In the genomic region with DNA sequence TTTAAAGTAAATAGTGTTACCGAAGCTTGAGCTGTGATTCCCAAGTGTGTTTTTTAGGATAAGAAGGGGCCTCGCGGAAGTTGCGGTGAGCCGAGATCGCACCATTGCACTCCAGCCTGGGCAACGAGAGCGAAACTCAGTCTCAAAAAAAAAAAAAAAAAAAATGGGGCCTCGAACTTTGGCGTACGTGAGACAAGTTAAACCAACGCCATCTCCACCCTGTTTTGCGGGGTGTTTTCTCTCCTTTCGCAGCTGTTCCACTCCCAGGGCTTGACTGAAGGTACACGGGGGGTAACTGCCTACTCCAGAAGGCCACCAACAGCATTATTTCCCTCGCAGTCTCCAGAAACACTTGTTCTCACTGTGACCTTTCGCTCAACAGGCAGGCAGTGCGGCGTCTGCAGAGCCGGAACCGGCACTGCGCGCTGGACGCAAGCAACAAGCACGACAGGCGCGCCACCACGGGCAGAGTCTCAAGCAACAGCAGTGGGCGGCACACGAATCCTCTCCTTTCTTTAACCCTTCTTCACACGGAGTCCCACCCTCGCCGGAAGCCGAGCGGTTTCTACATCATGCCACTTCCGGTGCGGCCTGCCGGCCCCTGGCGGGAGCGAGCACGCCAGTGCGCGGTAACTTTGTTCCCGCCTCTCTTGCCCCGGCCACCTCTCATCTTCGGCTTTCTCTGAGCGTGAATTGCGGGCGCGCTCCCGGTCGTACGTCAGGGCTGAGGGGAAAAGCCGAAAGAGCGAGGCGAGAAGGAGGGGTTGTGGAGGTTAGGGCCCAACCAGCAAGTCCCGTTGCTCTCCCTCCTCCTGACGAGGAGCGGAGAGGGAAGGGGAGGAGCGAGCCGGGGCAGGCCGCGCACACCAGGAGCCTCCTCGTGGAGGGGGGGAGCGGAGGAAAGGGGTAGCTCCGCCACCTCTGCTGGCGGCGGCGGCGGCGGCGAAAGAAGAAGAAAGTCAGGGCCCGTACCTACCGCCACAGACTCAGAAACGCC, we compare ENCODE assay signal across 8 cellular contexts. TPM values are rescaled to one million over a fixed set of nuclear protein-coding genes. Genes with fewer than 3 reads are reported as not detected.
A peak's percentile ranks its signal among the peaks of the same experiment; 100 is the strongest.
DNase-seq lines count a peak whose midpoint lies in the region; ATAC-seq and TF ChIP-seq lines count a peak whose summit lies in the region.

No MANE protein-coding gene starts in this region.

- WGBS in spleen, 5 donors = 0 to 1% (median 1%) methylated on average over 62 to 67 of the region's 75 CpGs

- TF ChIP-seq CTCF in spleen (IDR thresholded peaks at IDR 0.05 in 8 of 11, conservative IDR thresholded peaks at IDR 0.05 in 3 of 11) = peak in 4 of 11 experiments; percentile 13 to 39 (median 24)

- peak overlapping the region; percentile 94 to 100 (median 100) for H3K27ac ChIP-seq in spleen

- DNase-seq in AG20443 (ENCODE audit: low spot score) (peak; percentile 95), NCI-H446 (lab: John Stamatoyannopoulos, UW) (peak; percentile 99), cerebellar cortex (ENCODE audit: low spot score) (peak; percentile 99), iris pigment epithelial cell (ENCODE audit: low read depth) (peak; percentile 100), spleen (peak; percentile 100)

- peaks cover 26 to 41% (median 35%) of the 10 kb centered on the region in 6 donors for H3K4me1 ChIP-seq in spleen

- TF ChIP-seq POLR2A in spleen (IDR thresholded peaks at IDR 0.05) = peak; percentile 81 to 89 (median 86)

- intact Hi-C loops in spleen (cut with DNase I; ENCODE audit: low total_unique reads) = no loop called here

- no peaks in the 10 kb centered on the region for H3K9me3 ChIP-seq in spleen

- ATAC-seq in GM19043 (IDR thresholded peaks at IDR 0.05; ENCODE audit: low read depth, unreplicated experiment) = peak; percentile 65
- ATAC-seq in HG03354 (IDR thresholded peaks at IDR 0.05; ENCODE audit: poor library complexity, severe bottlenecking, unreplicated experiment) = peak; percentile 69
- ATAC-seq in activated CD4-positive, CD25-positive, alpha-beta regulatory T cell treated with anti-CD3 and anti-CD28 coated beads, Interleukin-2, amount 50 U/mL, for 24 hours = peak; percentile 80 to 83

- no peaks in the 10 kb centered on the region for H3K36me3 ChIP-seq in spleen

- peak overlapping the region; percentile 67 to 97 (median 92) for H3K4me3 ChIP-seq in spleen

- no peaks in the 10 kb centered on the region for H3K27me3 ChIP-seq in spleen (replicated peaks in 1 of 7)

RNA-seq across cellular contexts. Expression of a gene that starts 0.8 kb away (rescaled TPM):
- 100 to 1,000 TPM in 2 of 7 donors, 10 to 100 TPM in 5; 61.2 to 125 (median 88.2) TPM for total RNA-seq in spleen
- polyA plus RNA-seq in spleen = 10 to 100 TPM; 18.0 to 25.1 (median 20.0) TPM

Comparison
In these comparisons a context has a peak if more than half of its experiments do, and no peak if none do; other contexts are left out.
1. Peak in every context shown above with its lines: DNase-seq, ATAC-seq, H3K4me3 ChIP-seq and H3K27ac ChIP-seq.